8 cellular contexts compared by ENCODE assay signal in the genomic region with DNA sequence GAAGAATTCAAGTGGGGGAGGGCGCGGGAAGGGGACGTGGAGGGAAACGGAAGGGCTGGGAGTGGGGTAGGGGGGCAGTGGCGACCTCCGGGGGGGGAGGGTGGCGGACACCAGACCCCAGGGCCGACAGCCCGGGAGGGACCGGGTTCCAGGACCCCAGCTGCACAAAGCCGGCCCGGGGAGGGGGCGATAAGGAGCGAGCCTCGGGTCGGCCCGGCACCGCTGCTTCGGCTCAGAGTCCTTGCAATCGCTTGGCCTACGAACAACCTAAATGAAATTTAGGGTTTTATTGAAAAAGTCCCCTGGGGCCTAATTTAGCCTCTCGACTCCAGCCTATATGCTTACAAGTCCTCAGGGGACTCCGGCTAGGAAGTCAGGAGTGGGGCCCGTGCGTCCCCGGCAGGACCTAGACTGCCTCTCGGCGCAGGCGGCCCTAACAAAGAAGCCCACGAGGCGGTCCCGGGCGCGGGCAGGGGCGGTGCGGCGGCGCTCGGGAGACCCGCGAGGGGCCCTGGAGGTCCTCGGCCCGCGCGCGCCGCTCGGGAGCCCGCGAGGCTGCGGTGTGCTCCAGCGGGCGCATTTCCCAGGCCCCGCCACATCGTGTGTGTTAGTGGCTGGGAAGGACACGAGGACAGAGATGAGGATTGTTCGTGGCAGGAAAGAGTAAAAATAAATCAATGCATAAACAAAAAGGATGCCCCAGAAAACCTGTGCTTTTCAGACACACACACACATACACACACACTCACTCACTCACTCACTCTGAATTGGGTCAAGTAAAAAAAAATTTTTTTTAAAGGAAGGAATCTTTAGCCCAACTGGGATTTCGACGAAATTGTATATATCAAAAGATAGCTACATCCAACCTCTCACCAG.
DNase-seq lines count a peak whose midpoint lies in the region; ATAC-seq and TF ChIP-seq lines count a peak whose summit lies in the region.

No MANE protein-coding gene starts in this region.

- intact Hi-C loops in left ventricle myocardium inferior (cut with micrococcal nuclease), result loop anchor here (10.0 kb wide), 1 partner anchor 519 kb away; no protein-coding TSS in a partner anchor

- no peak for TF ChIP-seq CTCF in left ventricle myocardium inferior (IDR thresholded peaks at IDR 0.05; ENCODE audit: borderline replicate concordance)

- peak overlapping the region; percentile 96 for H4K12ac ChIP-seq in trophoblast cell (ENCODE audit: low read depth, low read length)

- H3K27ac ChIP-seq in left ventricle myocardium inferior (replicated peaks), result peak overlapping the region; percentile 77
- peak overlapping the region; percentile 93 for H3K27ac ChIP-seq in trophoblast cell (ENCODE audit: low read depth, low read length)

- no peak overlapping the region for H3K23ac ChIP-seq in trophoblast cell (ENCODE audit: low read length)

- H3K14ac ChIP-seq in trophoblast cell (ENCODE audit: low read length), result peak overlapping the region; percentile 89

- peak overlapping the region; percentile 71 for H2AFZ ChIP-seq in trophoblast cell (ENCODE audit: insufficient read depth, low read length, poor library complexity)

- H3K27me3 Mint-ChIP-seq in activated T-helper 17 cell treated with anti-CD3 and anti-CD28 coated beads, Interleukin-2, amount 50 U/mL, for 72 hours, result peaks cover 42% of the 10 kb centered on the region

- peak overlapping the region; percentile 41 for H3K4me3 Mint-ChIP-seq in activated T-helper 17 cell treated with anti-CD3 and anti-CD28 coated beads, Interleukin-2, amount 50 U/mL, for 72 hours

- H3K9ac ChIP-seq in trophoblast cell (ENCODE audit: low read length), result peak overlapping the region; percentile 54

- no peaks in the 10 kb centered on the region for H3K9me3 Mint-ChIP-seq in activated T-helper 17 cell treated with anti-CD3 and anti-CD28 coated beads, Interleukin-2, amount 50 U/mL, for 72 hours

- H2BK120ac ChIP-seq in trophoblast cell (ENCODE audit: insufficient read depth, low read length, poor library complexity), result peak overlapping the region; percentile 98

- H3K4me2 ChIP-seq in trophoblast cell (ENCODE audit: low read length), result peak overlapping the region; percentile 77

- peak overlapping the region; percentile 91 for H2BK5ac ChIP-seq in trophoblast cell (ENCODE audit: low read depth, low read length, poor library complexity)

- peak overlapping the region; percentile 84 for H3K4ac ChIP-seq in trophoblast cell (ENCODE audit: low read depth, low read length)

- H3K79me2 ChIP-seq in trophoblast cell (ENCODE audit: control insufficient read depth, insufficient read depth, low read length, poor library complexity), result peaks cover 5% of the 10 kb centered on the region

- H2BK12ac ChIP-seq in trophoblast cell (ENCODE audit: low read length), result peak overlapping the region; percentile 94

- WGBS in trophoblast cell (ENCODE audit: extremely low coverage, insufficient coverage, insufficient read length), result no CpG with 5 or more reads among the region's 59 CpGs

- H4K91ac ChIP-seq in trophoblast cell (ENCODE audit: low read depth, low read length), result peak overlapping the region; percentile 98

- no peak overlapping the region for H3K27ac Mint-ChIP-seq in activated T-helper 17 cell treated with anti-CD3 and anti-CD28 coated beads, Interleukin-2, amount 50 U/mL, for 72 hours

- H3K27me3 ChIP-seq in left ventricle myocardium inferior (ENCODE audit: low read depth) (no peaks in the 10 kb centered on the region), trophoblast cell (ENCODE audit: insufficient read depth, low read length) (no peaks in the 10 kb centered on the region)

- H3K4me3 ChIP-seq in left ventricle myocardium inferior (peak overlapping the region; percentile 66), trophoblast cell (ENCODE audit: low read depth, low read length) (peak overlapping the region; percentile 42)

- H3K36me3 ChIP-seq in left ventricle myocardium inferior, result no peaks in the 10 kb centered on the region
- no peaks in the 10 kb centered on the region for H3K36me3 ChIP-seq in trophoblast cell (ENCODE audit: control insufficient read depth in 1 of 2, insufficient read depth in 2 of 2, low read length in 2 of 2)

- peaks cover 3% of the 10 kb centered on the region for H3K4me1 Mint-ChIP-seq in activated T-helper 17 cell treated with anti-CD3 and anti-CD28 coated beads, Interleukin-2, amount 50 U/mL, for 72 hours

- H4K8ac ChIP-seq in trophoblast cell (ENCODE audit: low read depth, low read length), result peak overlapping the region; percentile 94

- ATAC-seq in activated T-helper 17 cell treated with anti-CD3 and anti-CD28 coated beads, Interleukin-2, amount 50 U/mL, for 72 hours (replicated peaks), result no peak
- ATAC-seq in GM19035 (IDR thresholded peaks at IDR 0.05; ENCODE audit: unreplicated experiment), result no peak

- peaks cover 16% of the 10 kb centered on the region for H3K79me1 ChIP-seq in trophoblast cell (ENCODE audit: low read length)

- H3K18ac ChIP-seq in trophoblast cell (ENCODE audit: low read length), result peak overlapping the region; percentile 97

- H3K4me1 ChIP-seq in left ventricle myocardium inferior (peaks cover 66% of the 10 kb centered on the region), trophoblast cell (ENCODE audit: control insufficient read depth in 1 of 2, insufficient read depth in 2 of 2, low read length in 2 of 2) (peaks cover 19 to 27% of the 10 kb centered on the region in 2 experiments)

- DNase-seq in NCI-H524 (lab: John Stamatoyannopoulos, UW), result peak; percentile 42 to 61
- no peak for DNase-seq in NCI-H524 treated with DMSO at 0.1 percent for 48 hours (lab: John Stamatoyannopoulos, UW)
- peak; percentile 35 for DNase-seq in left ventricle myocardium inferior
- no peak for DNase-seq in trophoblast cell
- DNase-seq in HPDE6-E6E7 (ENCODE audit: extremely low spot score), result no peak
- no peak for DNase-seq in DMS153 treated with DMSO at 0.1 percent for 48 hours (lab: John Stamatoyannopoulos, UW; ENCODE audit: unreplicated experiment)

- H2AK5ac ChIP-seq in trophoblast cell (ENCODE audit: low read length), result peak overlapping the region; percentile 88

- no peaks in the 10 kb centered on the region for H3K9me3 ChIP-seq in left ventricle myocardium inferior (replicated peaks)
- H3K9me3 ChIP-seq in trophoblast cell (ENCODE audit: insufficient read depth, low read depth, low read length), result no peaks in the 10 kb centered on the region

- no peaks in the 10 kb centered on the region for H3K36me3 Mint-ChIP-seq in activated T-helper 17 cell treated with anti-CD3 and anti-CD28 coated beads, Interleukin-2, amount 50 U/mL, for 72 hours (ENCODE audit: low read depth)

Comparison
In these comparisons a context has a peak if more than half of its experiments do, and no peak if none do; other contexts are left out.
1. DNase-seq: peak in NCI-H524 (2 of 2) and left ventricle myocardium inferior (single experiment); none in NCI-H524 treated with DMSO at 0.1 percent for 48 hours (single experiment), trophoblast cell (0 of 2), HPDE6-E6E7 (single experiment) and DMS153 treated with DMSO at 0.1 percent for 48 hours (single experiment).